ENCODE assay signal across 26 cellular contexts in the genomic region with DNA sequence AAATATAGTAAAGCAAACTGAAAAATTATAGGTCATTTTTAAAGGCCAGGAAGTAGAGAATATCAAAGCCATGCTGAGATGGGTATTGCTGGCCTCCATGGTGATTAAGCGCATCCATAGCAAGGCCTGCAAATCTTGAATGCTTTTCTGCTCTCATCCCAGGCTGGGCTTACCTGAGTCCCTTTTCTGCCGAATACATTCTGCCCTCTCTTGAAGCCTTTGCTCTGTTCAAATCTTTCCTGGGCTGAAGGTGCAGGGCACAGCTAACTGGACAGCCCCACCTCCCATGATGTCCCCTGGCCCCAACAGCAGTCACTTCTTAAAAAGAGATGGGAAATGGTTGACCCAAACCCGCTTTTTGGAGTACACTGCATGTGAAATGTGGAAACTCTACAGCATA.
"Had no signal": no experiment of that assay in that cellular context is flagged by ENCODE, and none has a peak within 500 bp of the region (broad histone marks: within the 10 kb centered on the region; RNA-seq: fewer than 3 reads in every experiment).

No MANE protein-coding gene starts in this region.

- H3K27ac ChIP-seq: colonic mucosa, epithelial cell of prostate, esophagus squamous epithelium, gastrocnemius medialis, heart right ventricle, left lung, lower lobe of right lung had no signal

- H3K27ac Mint-ChIP-seq: dendritic cell treated with granulocyte-macrophage colony-stimulating factor and Interleukin-4, amounts not matched to agents 40 ng/mL and 50 ng/mL, for 4 days; endodermal cell; mesothelial cell of epicardium had no signal

- H3K9me3 Mint-ChIP-seq: dendritic cell treated with granulocyte-macrophage colony-stimulating factor and Interleukin-4, amounts not matched to agents 40 ng/mL and 50 ng/mL, for 4 days; effector memory CD8-positive, alpha-beta T cell had no signal

- H3K27me3 ChIP-seq: colonic mucosa, esophagus squamous epithelium, gastrocnemius medialis had no signal

- H3K36me3 ChIP-seq: colonic mucosa had no signal

- H3K27me3 Mint-ChIP-seq: dendritic cell treated with granulocyte-macrophage colony-stimulating factor and Interleukin-4, amounts not matched to agents 40 ng/mL and 50 ng/mL, for 4 days; effector memory CD8-positive, alpha-beta T cell had no signal

- ATAC-seq: effector memory CD8-positive, alpha-beta T cell; esophagus mucosa; gastrocnemius medialis; heart right ventricle; left cardiac atrium; left lung; left ventricle myocardium superior; lower lobe of right lung; mucosa of descending colon had no signal

- H3K4me3 Mint-ChIP-seq: dendritic cell treated with granulocyte-macrophage colony-stimulating factor and Interleukin-4, amounts not matched to agents 40 ng/mL and 50 ng/mL, for 4 days; effector memory CD8-positive, alpha-beta T cell; endodermal cell; mesothelial cell of epicardium had no signal

- H3K9me3 ChIP-seq: colonic mucosa, esophagus squamous epithelium, gastrocnemius medialis, heart right ventricle, left lung, lower lobe of right lung, mucosa of descending colon had no signal

- DNase-seq: colonic mucosa; cortex of kidney; effector CD8-positive, alpha-beta T cell; effector memory CD8-positive, alpha-beta T cell; endodermal cell; erythroblast; esophagus squamous epithelium; foreskin fibroblast; foreskin melanocyte; gastrocnemius medialis; glutamatergic neuron; head of caudate nucleus; heart right ventricle; hippocampal formation; left cardiac atrium; left lung; left ventricle myocardium superior; lower lobe of right lung; mesenchymal stem cell; mucosa of descending colon had no signal

- FAIRE-seq: endometrium, keratinocyte had no signal

- H3K4me3 ChIP-seq: colonic mucosa, esophagus squamous epithelium, gastrocnemius medialis, heart right ventricle, left lung, lower lobe of right lung, mucosa of descending colon had no signal

- H3K4me1 Mint-ChIP-seq: endodermal cell, mesothelial cell of epicardium had no signal

- H3K4me1 ChIP-seq: colonic mucosa, esophagus squamous epithelium, gastrocnemius medialis, heart right ventricle, left lung, lower lobe of right lung had no signal
